Comparison of ENCODE assay signal across 25 cellular contexts in the genomic region with DNA sequence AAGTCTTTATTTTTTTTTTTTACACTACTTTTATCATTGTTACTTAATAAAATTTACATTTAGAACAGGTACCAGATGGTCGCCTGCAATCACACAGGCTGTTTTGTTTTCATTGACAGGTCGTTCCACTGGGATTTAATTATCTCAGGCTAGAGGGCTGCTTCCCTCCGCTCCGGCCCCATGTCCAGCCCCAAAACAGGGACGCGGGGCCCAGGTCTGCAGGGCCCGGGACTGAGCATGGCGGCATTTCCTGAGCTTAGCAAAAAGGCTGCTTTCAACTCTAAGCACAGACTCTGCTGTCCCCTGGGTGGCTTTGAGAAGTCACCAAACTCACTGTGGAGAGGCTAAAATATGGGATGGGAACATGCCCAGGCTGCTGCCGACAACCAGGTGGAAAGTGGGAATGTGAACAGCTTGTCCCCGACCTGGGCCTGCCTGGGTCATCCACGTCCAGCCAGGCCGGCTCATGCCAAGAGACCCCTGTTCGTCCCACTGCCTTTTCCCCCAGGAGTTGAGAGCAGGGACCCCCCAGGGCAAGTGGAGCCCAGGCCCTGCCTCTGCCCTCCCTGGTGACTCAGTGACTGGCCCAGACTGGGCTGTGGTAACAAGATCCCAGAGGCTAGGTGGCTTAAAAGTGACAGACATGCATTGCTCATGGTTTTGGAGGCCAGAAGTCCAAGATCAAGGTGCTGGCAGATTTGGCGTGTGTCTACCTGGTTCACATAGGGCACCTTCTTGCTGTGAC.
"Had no signal": no experiment of that assay in that cellular context is flagged by ENCODE, and none has a peak within 500 bp of the region (broad histone marks: within the 10 kb centered on the region; RNA-seq: fewer than 3 reads in every experiment).

No MANE protein-coding gene starts in this region.

- H3K4me3 ChIP-seq: ascending aorta, gastrocnemius medialis, left ventricle myocardium inferior, psoas muscle, smooth muscle cell, suprapubic skin, tibial artery had no signal

- ATAC-seq: activated CD8-positive, alpha-beta T cell treated with anti-CD3 and anti-CD28 coated beads for 36 hours; activated naive CD4-positive, alpha-beta T cell treated with anti-CD3 and anti-CD28 coated beads, Interleukin-2, amount 50 U/mL, for 72 hours; activated T-cell treated with anti-CD3 and anti-CD28 coated beads, Interleukin-2, amount 50 U/mL, for 4 hours; activated T-helper 17 cell treated with anti-CD3 and anti-CD28 coated beads, Interleukin-2, amount 50 U/mL, for 72 hours; effector memory CD8-positive, alpha-beta T cell; gastrocnemius medialis; psoas muscle had no signal

- H3K4me2 ChIP-seq: smooth muscle cell had no signal

- H3K27ac ChIP-seq: ascending aorta, brain microvascular endothelial cell, gastrocnemius medialis, left ventricle myocardium inferior, neutrophil, psoas muscle, suprapubic skin, tibial artery had no signal

- H3K36me3 ChIP-seq: ascending aorta, brain microvascular endothelial cell, gastrocnemius medialis, left ventricle myocardium inferior, neutrophil, suprapubic skin, tibial artery had no signal

- H3K4me1 ChIP-seq: ascending aorta, gastrocnemius medialis, left ventricle myocardium inferior, psoas muscle, suprapubic skin, tibial artery had no signal

- DNase-seq: activated CD4-positive, alpha-beta T cell treated with anti-CD3 and anti-CD28 coated beads, Interleukin-2, amount 50 U/mL, for 1 hour; activated CD4-positive, CD25-positive, alpha-beta regulatory T cell treated with anti-CD3 and anti-CD28 coated beads, Interleukin-2, amount 50 U/mL, for 72 hours; activated CD8-positive, alpha-beta T cell treated with anti-CD3 and anti-CD28 coated beads for 36 hours; activated naive CD4-positive, alpha-beta T cell; activated T-cell treated with anti-CD3 and anti-CD28 coated beads, Interleukin-2, amount 50 U/mL, for 4 hours; brain microvascular endothelial cell; caudate nucleus; cortex of kidney; effector memory CD8-positive, alpha-beta T cell; erythroblast; gastrocnemius medialis; glutamatergic neuron; islet precursor cell; left ventricle myocardium inferior; psoas muscle; stimulated activated naive CD4-positive, alpha-beta T cell; SW 1271; T-helper 9 cell; tibial artery had no signal

- H3K27me3 ChIP-seq: ascending aorta, brain microvascular endothelial cell, neutrophil, suprapubic skin had no signal

- H3K9me3 ChIP-seq: ascending aorta, gastrocnemius medialis, left ventricle myocardium inferior, neutrophil, psoas muscle, suprapubic skin, tibial artery had no signal
